Comparison of ENCODE assay signal across 6 cellular contexts in the genomic region with DNA sequence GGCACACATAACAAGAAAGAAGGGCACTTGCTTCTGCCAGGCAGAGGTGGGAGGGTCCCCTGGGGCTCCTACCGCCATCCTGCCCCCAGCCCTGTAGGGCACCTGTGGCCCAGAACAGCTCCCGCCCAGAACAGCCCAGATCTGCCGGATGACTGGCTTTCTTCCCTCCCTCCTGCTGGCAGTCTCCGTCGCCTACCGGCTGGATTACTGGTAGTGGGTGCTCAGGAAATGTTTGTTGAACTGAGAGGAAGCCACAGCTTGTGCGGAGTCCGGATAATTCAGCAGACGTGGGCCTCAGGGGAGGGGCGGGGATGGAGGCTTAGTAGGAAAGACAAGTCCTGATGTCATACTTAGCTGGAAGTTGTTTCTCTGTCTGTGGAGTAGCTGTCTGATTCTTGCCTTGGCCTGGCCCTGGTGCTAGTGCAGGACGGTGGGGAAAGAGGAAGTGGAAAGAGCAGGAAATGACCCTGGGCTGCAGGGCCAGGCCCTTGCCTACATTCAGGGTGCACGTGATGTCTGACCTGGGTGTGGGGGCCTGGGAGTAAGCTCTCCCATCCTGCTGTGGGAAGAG. TPM values are rescaled to one million over a fixed set of nuclear protein-coding genes. Genes with fewer than 3 reads are reported as not detected.
DNase-seq lines count a peak whose midpoint lies in the region; ATAC-seq, FAIRE-seq and TF ChIP-seq lines count a peak whose summit lies in the region.

No MANE protein-coding gene starts in this region.

- H3K9me3 ChIP-seq in BLaER1 treated with 17β-estradiol and CSF1 and Interleukin-3, amounts not matched to agents 10 nM and 100 nM (replicated peaks in 1 of 11) = no peaks in the 10 kb centered on the region
- H3K9me3 ChIP-seq in Peyer's patch = no peaks in the 10 kb centered on the region
- H3K9me3 ChIP-seq in spleen = no peaks in the 10 kb centered on the region
- no peaks in the 10 kb centered on the region for H3K9me3 ChIP-seq in PC-3 (ENCODE audit: low read length)

- peaks cover 0 to 38% (median 0%) of the 10 kb centered on the region in 11 experiments; a peak in 4 of 22 replicates for H3K36me3 ChIP-seq in BLaER1 treated with 17β-estradiol and CSF1 and Interleukin-3, amounts not matched to agents 10 nM and 100 nM
- H3K36me3 ChIP-seq in Peyer's patch (peaks cover 0 to 14% (median 0%) of the 10 kb centered on the region in 3 donors), spleen (no peaks in the 10 kb centered on the region), PC-3 (ENCODE audit: low read depth, low read length) (peaks cover 48% of the 10 kb centered on the region)

- H3K9ac ChIP-seq in BLaER1 treated with 17β-estradiol and CSF1 and Interleukin-3, amounts not matched to agents 10 nM and 100 nM = peak overlapping the region; percentile 52 to 90 (median 69)
- H3K9ac ChIP-seq in PC-3 (ENCODE audit: low read length) = no peak overlapping the region

- POLR2A ChIA-PET in PC-3 (lab: Charles Lee; ENCODE audit: unreplicated experiment) = interaction anchor here (0.5 kb wide), 1 partner anchor 9 kb away, joined by 4 read pairs; no protein-coding TSS in a partner anchor

- DNase-seq in Peyer's patch = peak; percentile 51 to 69 (median 53)
- DNase-seq in germinal center (ENCODE audit: low spot score) = peak; percentile 41
- DNase-seq in spleen = peak; percentile 87
- DNase-seq in PC-3 = no peak
- DNase-seq in H54 (ENCODE audit: insufficient read length, low spot score) = no peak

- CTCF ChIA-PET in PC-3 (lab: Charles Lee) = no interaction called here

- TF ChIP-seq POLR2A in Peyer's patch (IDR thresholded peaks at IDR 0.05) (no peak), spleen (IDR thresholded peaks at IDR 0.05) (peak in 1 of 3 donors; percentile 10), H54 (IDR thresholded peaks at IDR 0.05; ENCODE audit: low read depth, low read length) (no peak)

- no peaks in the 10 kb centered on the region for H3K27me3 ChIP-seq in BLaER1 treated with 17β-estradiol and CSF1 and Interleukin-3, amounts not matched to agents 10 nM and 100 nM
- H3K27me3 ChIP-seq in Peyer's patch = no peaks in the 10 kb centered on the region
- peaks cover 0 to 8% (median 0%) of the 10 kb centered on the region in 7 donors for H3K27me3 ChIP-seq in spleen (replicated peaks in 1 of 7)
- no peaks in the 10 kb centered on the region for H3K27me3 ChIP-seq in PC-3 (ENCODE audit: low read length)

- H3K4me2 ChIP-seq in BLaER1 treated with 17β-estradiol and CSF1 and Interleukin-3, amounts not matched to agents 10 nM and 100 nM = peak overlapping the region; percentile 82 to 98 (median 95)
- H3K4me2 ChIP-seq in PC-3 (ENCODE audit: low read length) = no peak overlapping the region

- peaks cover 94 to 100% (median 98%) of the 10 kb centered on the region in 10 experiments for H3K4me1 ChIP-seq in BLaER1 treated with 17β-estradiol and CSF1 and Interleukin-3, amounts not matched to agents 10 nM and 100 nM
- H3K4me1 ChIP-seq in Peyer's patch (peaks cover 4 to 68% (median 10%) of the 10 kb centered on the region in 4 donors), spleen (peaks cover 35 to 100% (median 75%) of the 10 kb centered on the region in 6 donors), PC-3 (ENCODE audit: insufficient read depth, low read length) (peaks cover 26% of the 10 kb centered on the region)

- intact Hi-C loops in spleen (cut with DNase I; ENCODE audit: low total_unique reads) (no loop called here), PC-3 (cut with micrococcal nuclease) (no loop called here)

- peak overlapping the region in 9 of 10 experiments; percentile 1 to 56 (median 35); a peak in 11 of 20 replicates for H3K4me3 ChIP-seq in BLaER1 treated with 17β-estradiol and CSF1 and Interleukin-3, amounts not matched to agents 10 nM and 100 nM
- H3K4me3 ChIP-seq in Peyer's patch (no peak overlapping the region), spleen (peak overlapping the region in 1 of 8 donors; percentile 53), PC-3 (ENCODE audit: low read length) (no peak overlapping the region)

- no peak for FAIRE-seq in H54 (lab: Jason Lieb, UNC)

- 6 to 14% (median 8%) methylated on average over 10 to 12 of the region's 12 CpGs for WGBS in spleen, 5 donors

- H2AFZ ChIP-seq in PC-3 (ENCODE audit: low read length) = no peak overlapping the region

- H3K9me2 ChIP-seq in PC-3 (replicated peaks; ENCODE audit: low read length) = no peaks in the 10 kb centered on the region

- H3F3A ChIP-seq in PC-3 (ENCODE audit: low read length, unreplicated experiment) = peaks cover 21% of the 10 kb centered on the region

- no TSS peak for BruUV-seq in PC-3 (replicated peaks; lab: Mats Ljungman, UMichigan)

- H3K79me2 ChIP-seq in PC-3 (ENCODE audit: low read length) = peaks cover 35% of the 10 kb centered on the region

- TF ChIP-seq CTCF in Peyer's patch (IDR thresholded peaks at IDR 0.05) (no peak), spleen (IDR thresholded peaks at IDR 0.05 in 8 of 11, conservative IDR thresholded peaks at IDR 0.05 in 3 of 11) (peak in 1 of 11 experiments; percentile 19), PC-3 (conservative IDR thresholded peaks at IDR 0.05; ENCODE audit: low read depth, low read length) (no peak)

- no peak for ATAC-seq in PC-3

- H3K27ac ChIP-seq in BLaER1 treated with 17β-estradiol and CSF1 and Interleukin-3, amounts not matched to agents 10 nM and 100 nM = peak overlapping the region; percentile 60 to 95 (median 80)
- H3K27ac ChIP-seq in Peyer's patch (peak overlapping the region; percentile 41 to 81 (median 71)), spleen (peak overlapping the region; percentile 63 to 91 (median 84)), PC-3 (ENCODE audit: low read length) (no peak overlapping the region)

- no peaks in the 10 kb centered on the region for H4K20me1 ChIP-seq in BLaER1 treated with 17β-estradiol and CSF1 and Interleukin-3, amounts not matched to agents 10 nM and 100 nM
- H4K20me1 ChIP-seq in PC-3 (ENCODE audit: low read length) = no peaks in the 10 kb centered on the region

RNA-seq across cellular contexts. Expression of gene CCDC9B, which starts 6.7 kb away (rescaled TPM):
- total RNA-seq in Peyer's patch (10 to 100 TPM; 14.4 to 55.6 (median 37.7) TPM), spleen (10 to 100 TPM in 3 of 7 donors, 1 to 10 TPM in 4; 3.5 to 19.4 (median 9.4) TPM), PC-3 (2014; rRNA removed) (56.1 and 101 TPM in 2 replicates)
- 1 to 10 TPM; 2.2 to 8.0 (median 3.1) TPM for polyA plus RNA-seq in spleen

RNA-seq across cellular contexts. Expression of gene INAFM2, which starts 10.5 kb away (rescaled TPM):
- total RNA-seq in Peyer's patch (10 to 100 TPM in 1 of 4 donors, 1 to 10 TPM in 3; 6.2 to 10.7 (median 8.9) TPM), spleen (10 to 100 TPM; 16.8 to 29.6 (median 22.9) TPM), PC-3 (2014; rRNA removed) (22.1 and 32.1 TPM in 2 replicates)
- polyA plus RNA-seq in spleen = 10 to 100 TPM in 1 of 3 donors, 1 to 10 TPM in 2; 7.4 to 10.9 (median 9.8) TPM

RNA-seq across cellular contexts. Expression of gene PHGR1, which starts 16.8 kb away (rescaled TPM):
- total RNA-seq in Peyer's patch (1,000 to 10,000 TPM in 3 of 4 donors, 100 to 1,000 TPM in 1; 519 to 6,265 (median 3,022) TPM), spleen (not detected), PC-3 (2014; rRNA removed) (not detected in 2 replicates)
- polyA plus RNA-seq in spleen = 1 to 10 TPM in 1 of 3 donors, under 1 TPM in 1, not detected in 1; 0.67 to 4.9 TPM

RNA-seq across cellular contexts. Expression of gene DISP2, which starts 24.0 kb away (rescaled TPM):
- total RNA-seq in Peyer's patch = 10 to 100 TPM in 1 of 4 donors, 1 to 10 TPM in 3; 1.7 to 27.5 (median 7.4) TPM
- total RNA-seq in spleen = 1 to 10 TPM in 2 of 7 donors, under 1 TPM in 4, not detected in 1; 0.05 to 3.0 (median 0.45) TPM
- polyA plus RNA-seq in spleen = under 1 TPM; 0.47 to 0.63 (median 0.54) TPM
- total RNA-seq in PC-3 (2014; rRNA removed) = 0.87 and 2.7 TPM in 2 replicates

RNA-seq across cellular contexts. Expression of gene PLCB2, which starts 26.3 kb away (rescaled TPM):
- total RNA-seq in Peyer's patch = 100 to 1,000 TPM in 1 of 4 donors, 10 to 100 TPM in 3; 12.3 to 101 (median 15.7) TPM
- total RNA-seq in spleen = 100 to 1,000 TPM; 175 to 247 (median 189) TPM
- polyA plus RNA-seq in spleen = 100 to 1,000 TPM in 2 of 3 donors, 10 to 100 TPM in 1; 63.8 to 190 (median 168) TPM
- total RNA-seq in PC-3 (2014; rRNA removed) = 1.3 and 3.2 TPM in 2 replicates

Comparison
In these comparisons a context has a peak if more than half of its experiments do, and no peak if none do; other contexts are left out.
1. H3K4me3 ChIP-seq: peak in BLaER1 treated with 17β-estradiol and CSF1 and Interleukin-3, amounts not matched to agents 10 nM and 100 nM (9 of 10); none in Peyer's patch (0 of 4) and PC-3 (single experiment).
2. DNase-seq: peak in Peyer's patch (3 of 3), germinal center (single experiment) and spleen (single experiment); none in PC-3 (single experiment) and H54 (single experiment).
3. RNA of gene PHGR1, which starts 16.8 kb away (total RNA-seq): 519 to 6,265 TPM in Peyer's patch; not detected in spleen and not detected in PC-3; every median in the first group is over 100 times any median in the second.